In genomic region chr7:148704189-148704588, GRCh38 we compare ENCODE assay signal across 19 cellular contexts.
"Had no signal": no experiment of that assay in that cellular context is flagged by ENCODE, and none has a peak within 500 bp of the region (broad histone marks: within the 10 kb centered on the region; RNA-seq: fewer than 3 reads in every experiment).

No MANE protein-coding gene starts in this region.

- H3K36me3 Mint-ChIP-seq: WTC11 had no signal

- H3K27me3 Mint-ChIP-seq: activated naive CD4-positive, alpha-beta T cell treated with anti-CD3 and anti-CD28 coated beads, Interleukin-2, amount 10 ng/mL, durations not matched to agents 7 days and 5 days; natural killer cell treated with Interleukin-12 subunit alpha and Interleukin-12 subunit beta and Interleukin-15 and Interleukin-18, amount 100 ng/mL, for 72 hours; stimulated activated naive CD8-positive, alpha-beta T cell treated with anti-CD3 and anti-CD28 coated beads, Interleukin-15, amount 100 ng/mL, for 72 hours had no signal

- H3K27ac ChIP-seq: body of pancreas, epithelial cell of prostate, gastroesophageal sphincter, neutrophil, ovary, prostate gland had no signal

- H3K9me3 ChIP-seq: body of pancreas, gastroesophageal sphincter, neutrophil, ovary, prostate gland, tibial nerve had no signal

- H3K27ac Mint-ChIP-seq: activated naive CD4-positive, alpha-beta T cell treated with anti-CD3 and anti-CD28 coated beads, Interleukin-2, amount 10 ng/mL, durations not matched to agents 7 days and 5 days; natural killer cell treated with Interleukin-12 subunit alpha and Interleukin-12 subunit beta and Interleukin-15 and Interleukin-18, amount 100 ng/mL, for 72 hours; stimulated activated naive CD8-positive, alpha-beta T cell treated with anti-CD3 and anti-CD28 coated beads, Interleukin-15, amount 100 ng/mL, for 72 hours had no signal

- H3K9me3 Mint-ChIP-seq: activated naive CD4-positive, alpha-beta T cell treated with anti-CD3 and anti-CD28 coated beads, Interleukin-2, amount 10 ng/mL, durations not matched to agents 7 days and 5 days; activated T-cell treated with anti-CD3 and anti-CD28 coated beads, Interleukin-2, amount 50 U/mL, for 4 hours; natural killer cell treated with Interleukin-12 subunit alpha and Interleukin-12 subunit beta and Interleukin-15 and Interleukin-18, amount 100 ng/mL, for 72 hours; stimulated activated naive CD8-positive, alpha-beta T cell treated with anti-CD3 and anti-CD28 coated beads, Interleukin-15, amount 100 ng/mL, for 72 hours; WTC11 had no signal

- H3K27me3 ChIP-seq: body of pancreas, gastroesophageal sphincter, neutrophil, ovary, tibial nerve had no signal

- H3K36me3 ChIP-seq: gastroesophageal sphincter, neutrophil, ovary, prostate gland, tibial nerve had no signal

- H3K4me3 ChIP-seq: body of pancreas, gastroesophageal sphincter, ovary, prostate gland, tibial nerve had no signal

- ATAC-seq: activated T-cell treated with anti-CD3 and anti-CD28 coated beads, Interleukin-2, amount 50 U/mL, for 4 hours; body of pancreas; gastroesophageal sphincter; left cardiac atrium; natural killer cell treated with Interleukin-12 subunit alpha and Interleukin-12 subunit beta and Interleukin-15 and Interleukin-18, amount 100 ng/mL, for 72 hours; stimulated activated naive CD8-positive, alpha-beta T cell treated with anti-CD3 and anti-CD28 coated beads, Interleukin-15, amount 100 ng/mL, for 72 hours; WTC11 had no signal

- H3K4me3 Mint-ChIP-seq: activated naive CD4-positive, alpha-beta T cell treated with anti-CD3 and anti-CD28 coated beads, Interleukin-2, amount 10 ng/mL, durations not matched to agents 7 days and 5 days; activated T-cell treated with anti-CD3 and anti-CD28 coated beads, Interleukin-2, amount 50 U/mL, for 4 hours; natural killer cell treated with Interleukin-12 subunit alpha and Interleukin-12 subunit beta and Interleukin-15 and Interleukin-18, amount 100 ng/mL, for 72 hours; WTC11 had no signal

- DNase-seq: activated CD8-positive, alpha-beta memory T cell treated with anti-CD3 and anti-CD28 coated beads, Interleukin-2, amount 50 U/mL, for 48 hours; activated naive CD4-positive, alpha-beta T cell treated with anti-CD3 and anti-CD28 coated beads, Interleukin-2, amount 10 ng/mL, durations not matched to agents 7 days and 5 days; activated T-cell treated with anti-CD3 and anti-CD28 coated beads, Interleukin-2, amount 50 U/mL, for 4 hours; anterior cingulate cortex; body of pancreas; head of caudate nucleus; islet precursor cell; left cardiac atrium; ovary; stimulated activated CD4-positive, alpha-beta T cell treated with anti-CD3 and anti-CD28 coated beads, Interleukin-12 subunit alpha, Interleukin-12 subunit beta, amount 100 ng/mL, for 4 hours; stimulated activated CD4-positive, alpha-beta T cell treated with anti-CD3 and anti-CD28 coated beads, Interleukin-4, amount 100 ng/mL, for 4 hours; stimulated activated naive CD8-positive, alpha-beta T cell treated with anti-CD3 and anti-CD28 coated beads, Interleukin-15, amount 100 ng/mL, for 72 hours had no signal
